9 cellular contexts compared by ENCODE assay signal in genomic region chr12:98002887-98003493, GRCh38.
A peak's percentile ranks its signal among the peaks of the same experiment; 100 is the strongest.
DNase-seq lines count a peak whose midpoint lies in the region; ATAC-seq, FAIRE-seq and TF ChIP-seq lines count a peak whose summit lies in the region.
"Had no signal": no experiment of that assay in that cellular context is flagged by ENCODE, and none has a peak within 500 bp of the region (broad histone marks: within the 10 kb centered on the region; RNA-seq: fewer than 3 reads in every experiment).

No MANE protein-coding gene starts in this region.

- H3K27ac ChIP-seq in dorsolateral prefrontal cortex (no peak overlapping the region), neural cell (ENCODE audit: low read length) (no peak overlapping the region)

- H3K79me2 ChIP-seq in neural cell (replicated peaks; ENCODE audit: insufficient read depth, low read length): no peaks in the 10 kb centered on the region

- ATAC-seq in GM19328 (IDR thresholded peaks at IDR 0.05; ENCODE audit: unreplicated experiment): peak; percentile 51
- no peak for ATAC-seq in GM19023 (IDR thresholded peaks at IDR 0.05; ENCODE audit: unreplicated experiment)
- ATAC-seq: naive thymus-derived CD4-positive, alpha-beta T cell had no signal

- FAIRE-seq in HTR-8/SVneo (lab: Jason Lieb, UNC): no peak

- no peak for TF ChIP-seq EP300 in neural cell (conservative IDR thresholded peaks at IDR 0.05; ENCODE audit: poor library complexity, severe bottlenecking)

- H3K9ac ChIP-seq in NT2/D1 (ENCODE audit: insufficient read length, low read depth) (no peak overlapping the region), neural cell (ENCODE audit: low read length) (no peak overlapping the region)

- TF ChIP-seq RAD21 in neural cell (conservative IDR thresholded peaks at IDR 0.05): peak; percentile 61

- H3K4me1 ChIP-seq in NT2/D1 (ENCODE audit: insufficient read depth, insufficient read length): no peaks in the 10 kb centered on the region

- no peaks in the 10 kb centered on the region for H3K36me3 ChIP-seq in NT2/D1 (ENCODE audit: insufficient read depth, insufficient read length, low read length)
- H3K36me3 ChIP-seq in neural cell (ENCODE audit: insufficient read depth, low read length): no peaks in the 10 kb centered on the region

- H3K4me2 ChIP-seq in neural cell (ENCODE audit: low read length): no peak overlapping the region

- no peaks in the 10 kb centered on the region for H3K27me3 ChIP-seq in NT2/D1 (ENCODE audit: insufficient read depth, insufficient read length)
- H3K27me3 ChIP-seq in dorsolateral prefrontal cortex: peaks cover 0 to 13% (median 0%) of the 10 kb centered on the region in 45 donors
- no peaks in the 10 kb centered on the region for H3K27me3 ChIP-seq in neural cell (ENCODE audit: insufficient read depth, low read depth, low read length)

- no peaks in the 10 kb centered on the region for H3K9me2 ChIP-seq in neural cell (ENCODE audit: insufficient read depth, low read length)

- H3K4me3 ChIP-seq in NT2/D1 (ENCODE audit: insufficient read length, low read depth) (no peak overlapping the region), dorsolateral prefrontal cortex (no peak overlapping the region), neural cell (ENCODE audit: low read length) (no peak overlapping the region)

- TF ChIP-seq CTCF in dorsolateral prefrontal cortex (IDR thresholded peaks at IDR 0.05 in 54 of 56, conservative IDR thresholded peaks at IDR 0.05 in 2 of 56; ENCODE audit: low read depth in 1 of 56, partially characterized antibody in 56 of 56) (peak in 53 of 56 donors; percentile 22 to 61 (median 41)), neural cell (IDR thresholded peaks at IDR 0.05; ENCODE audit: poor library complexity, severe bottlenecking) (peak; percentile 59)

- intact Hi-C loops in dorsolateral prefrontal cortex (cut with DNase I): loop anchor here in 1 of 2 donors (10.0 kb wide), 1 partner anchor 1018 kb away; no protein-coding TSS in a partner anchor

- H3K9me3 ChIP-seq in NT2/D1 (ENCODE audit: insufficient read depth, low read length): no peaks in the 10 kb centered on the region
- H3K9me3 ChIP-seq in neural cell (ENCODE audit: low read length): no peaks in the 10 kb centered on the region

- DNase-seq in DMS153 treated with DMSO at 0.1 percent for 48 hours (lab: John Stamatoyannopoulos, UW; ENCODE audit: unreplicated experiment): peak; percentile 15
- DNase-seq in HTR-8/SVneo (ENCODE audit: insufficient read length, low spot score): peak; percentile 5
- peak; percentile 74 for DNase-seq in NT2/D1 (ENCODE audit: low read depth, low spot score)
- DNase-seq in dorsolateral prefrontal cortex: peak in 3 of 10 donors; percentile 4 to 40 (median 10)
- no peak for DNase-seq in KG1 (lab: John Stamatoyannopoulos, UW)

- H2AFZ ChIP-seq in neural cell (ENCODE audit: low read depth, low read length): no peak overlapping the region

- H4K20me1 ChIP-seq in neural cell (ENCODE audit: insufficient read depth): no peaks in the 10 kb centered on the region

- H3F3A ChIP-seq in neural cell (ENCODE audit: insufficient read depth, low read length, poor library complexity, severe bottlenecking): no peaks in the 10 kb centered on the region

TF ChIP-seq in neural cell, 6 proteins besides CTCF, POLR2A, EP300 and RAD21:
- peak; percentile 58 for TF ChIP-seq SMC3 (conservative IDR thresholded peaks at IDR 0.05; ENCODE audit: poor library complexity)
- no peak for TF ChIP-seq EZH2 (IDR thresholded peaks at IDR 0.05; ENCODE audit: borderline replicate concordance, insufficient read depth, low read length, poor library complexity, severe bottlenecking)
TF ChIP-seq in neural cell: peak in this region for 1.
